In the genomic region with DNA sequence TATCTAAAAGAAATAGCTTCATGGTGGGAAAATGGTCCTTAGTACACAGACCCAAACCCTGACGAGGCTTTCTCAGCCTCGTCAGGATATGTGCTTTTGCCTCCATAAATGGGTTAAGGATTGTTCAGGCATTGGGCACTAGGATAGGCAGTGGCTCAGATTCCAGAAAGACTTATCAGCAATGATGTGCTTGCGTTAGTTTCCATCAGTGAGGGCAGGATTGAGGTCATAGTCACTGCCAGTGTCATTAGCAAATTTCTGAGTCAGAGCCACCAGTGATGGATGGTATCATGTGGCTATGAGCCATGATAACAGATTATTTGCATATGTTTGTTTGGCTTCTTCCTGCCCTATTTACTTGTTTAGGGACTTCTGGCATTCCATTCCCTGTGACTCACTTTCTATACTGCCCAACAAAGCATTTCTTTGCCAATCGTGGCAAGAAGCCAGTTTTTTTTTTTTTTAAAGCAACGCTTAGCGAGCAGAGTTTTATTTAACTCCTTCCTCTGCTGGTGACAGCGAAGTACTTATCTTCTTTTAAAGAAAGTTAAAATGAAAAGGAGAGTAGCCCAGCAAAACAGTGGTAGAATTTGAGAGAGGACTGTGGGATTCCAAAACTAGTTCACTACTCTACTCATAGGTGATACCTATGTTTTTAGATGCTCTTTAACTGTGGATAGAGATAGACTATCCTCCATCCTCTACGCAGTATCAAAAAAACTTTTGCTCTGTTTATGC, we compare ENCODE assay signal across 8 cellular contexts. TPM values are rescaled to one million over a fixed set of nuclear protein-coding genes. Genes with fewer than 3 reads are reported as not detected.
DNase-seq lines count a peak whose midpoint lies in the region; ATAC-seq, FAIRE-seq and TF ChIP-seq lines count a peak whose summit lies in the region.

No MANE protein-coding gene starts in this region.

- peak overlapping the region; percentile 13 for H3K4me3 ChIP-seq in astrocyte (ENCODE audit: insufficient read depth, low read depth, low read length)
- H3K4me3 ChIP-seq in subcutaneous abdominal adipose tissue (ENCODE audit: low read depth in 1 of 5, low read length in 5 of 5), result no peak overlapping the region

- no peaks in the 10 kb centered on the region for H3K27me3 Mint-ChIP-seq in astrocyte (ENCODE audit: low read depth, unreplicated experiment)

- H3K9me3 ChIP-seq in astrocyte (ENCODE audit: insufficient read depth, low read depth, low read length) (no peaks in the 10 kb centered on the region), subcutaneous abdominal adipose tissue (ENCODE audit: control insufficient read depth in 5 of 5, low read length in 5 of 5) (no peaks in the 10 kb centered on the region)

- no peaks in the 10 kb centered on the region for H3K9me3 Mint-ChIP-seq in astrocyte (ENCODE audit: unreplicated experiment)

- DNase-seq in EL (peak; percentile 99), astrocyte (ENCODE audit: low read depth) (peak; percentile 99), iPS-NIHi11 (ENCODE audit: low spot score) (peak; percentile 71), NCI-H1436 treated with DMSO at 0.1 percent for 48 hours (lab: John Stamatoyannopoulos, UW) (no peak), posterior cingulate gyrus (no peak)

- H3K27ac Mint-ChIP-seq in astrocyte (ENCODE audit: unreplicated experiment), result peak overlapping the region; percentile 83

- no peaks in the 10 kb centered on the region for H4K20me1 ChIP-seq in astrocyte (ENCODE audit: insufficient read depth, low read length)

- peaks cover 18% of the 10 kb centered on the region for H3K4me1 Mint-ChIP-seq in astrocyte (ENCODE audit: low read depth, unreplicated experiment)

- peak overlapping the region; percentile 61 for H3K9ac ChIP-seq in astrocyte (ENCODE audit: low read length)
- peak overlapping the region in 1 of 5 donors; percentile 1 for H3K9ac ChIP-seq in subcutaneous abdominal adipose tissue (ENCODE audit: low read length in 5 of 5)

- no peak overlapping the region for H3K4me3 Mint-ChIP-seq in astrocyte (ENCODE audit: unreplicated experiment)

- H3K4me2 ChIP-seq in astrocyte (ENCODE audit: low read length), result peak overlapping the region; percentile 70

- peak; percentile 94 for FAIRE-seq in astrocyte (lab: Jason Lieb, UNC)

- H3K27me3 ChIP-seq in astrocyte (ENCODE audit: insufficient read depth, low read length) (no peaks in the 10 kb centered on the region), subcutaneous abdominal adipose tissue (ENCODE audit: control insufficient read depth in 5 of 5, insufficient read depth in 4 of 5, low read length in 5 of 5) (no peaks in the 10 kb centered on the region)

- intact Hi-C loops in posterior cingulate gyrus (cut with DNase I), result no loop called here

- ATAC-seq in HG03571 (IDR thresholded peaks at IDR 0.05; ENCODE audit: unreplicated experiment), result no peak

- H3K27ac ChIP-seq in astrocyte (ENCODE audit: low read depth, low read length) (peak overlapping the region; percentile 74), subcutaneous abdominal adipose tissue (ENCODE audit: low read depth, low read length) (peak overlapping the region; percentile 6)

- H3K36me3 Mint-ChIP-seq in astrocyte (ENCODE audit: low read depth, unreplicated experiment), result no peaks in the 10 kb centered on the region

- H3K79me2 ChIP-seq in astrocyte (ENCODE audit: insufficient read depth, low read length), result no peaks in the 10 kb centered on the region

- no peak for TF ChIP-seq CTCF in astrocyte (IDR thresholded peaks at IDR 0.05; ENCODE audit: insufficient read depth, low read depth, low read length)

- H3K4me1 ChIP-seq in astrocyte (ENCODE audit: insufficient read depth, low read length) (peaks cover 26% of the 10 kb centered on the region), subcutaneous abdominal adipose tissue (ENCODE audit: control insufficient read depth in 5 of 5, insufficient read depth in 5 of 5, low read length in 5 of 5) (peaks cover 0 to 16% (median 9%) of the 10 kb centered on the region in 5 donors)

- H3K36me3 ChIP-seq in astrocyte (ENCODE audit: insufficient read depth, low read length), result no peaks in the 10 kb centered on the region
- no peaks in the 10 kb centered on the region for H3K36me3 ChIP-seq in subcutaneous abdominal adipose tissue (ENCODE audit: control insufficient read depth in 5 of 5, insufficient read depth in 5 of 5, low read length in 5 of 5)

- TF ChIP-seq EP300 in Ishikawa (IDR thresholded peaks at IDR 0.05; ENCODE audit: borderline replicate concordance), result peak; percentile 76; the same call in 1 of the 2 replicates

- peak overlapping the region; percentile 12 for H2AFZ ChIP-seq in astrocyte (ENCODE audit: low read depth, low read length)

- TF ChIP-seq RAD21 in Ishikawa (IDR thresholded peaks at IDR 0.05; ENCODE audit: low read depth), result no peak; the same call in 1 of the 2 replicates

TF ChIP-seq in Ishikawa, 13 proteins besides CTCF, POLR2A, EP300 and RAD21:
- peak; percentile 97 for TF ChIP-seq NFIC (IDR thresholded peaks at IDR 0.05)
- TF ChIP-seq, protein P1, sequence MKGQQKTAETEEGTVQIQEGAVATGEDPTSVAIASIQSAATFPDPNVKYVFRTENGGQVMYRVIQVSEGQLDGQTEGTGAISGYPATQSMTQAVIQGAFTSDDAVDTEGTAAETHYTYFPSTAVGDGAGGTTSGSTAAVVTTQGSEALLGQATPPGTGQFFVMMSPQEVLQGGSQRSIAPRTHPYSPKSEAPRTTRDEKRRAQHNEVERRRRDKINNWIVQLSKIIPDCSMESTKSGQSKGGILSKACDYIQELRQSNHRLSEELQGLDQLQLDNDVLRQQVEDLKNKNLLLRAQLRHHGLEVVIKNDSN (IDR thresholded peaks at IDR 0.05), result peak; percentile 40; the same call in 1 of the 2 replicates
- TF ChIP-seq, protein P2, sequence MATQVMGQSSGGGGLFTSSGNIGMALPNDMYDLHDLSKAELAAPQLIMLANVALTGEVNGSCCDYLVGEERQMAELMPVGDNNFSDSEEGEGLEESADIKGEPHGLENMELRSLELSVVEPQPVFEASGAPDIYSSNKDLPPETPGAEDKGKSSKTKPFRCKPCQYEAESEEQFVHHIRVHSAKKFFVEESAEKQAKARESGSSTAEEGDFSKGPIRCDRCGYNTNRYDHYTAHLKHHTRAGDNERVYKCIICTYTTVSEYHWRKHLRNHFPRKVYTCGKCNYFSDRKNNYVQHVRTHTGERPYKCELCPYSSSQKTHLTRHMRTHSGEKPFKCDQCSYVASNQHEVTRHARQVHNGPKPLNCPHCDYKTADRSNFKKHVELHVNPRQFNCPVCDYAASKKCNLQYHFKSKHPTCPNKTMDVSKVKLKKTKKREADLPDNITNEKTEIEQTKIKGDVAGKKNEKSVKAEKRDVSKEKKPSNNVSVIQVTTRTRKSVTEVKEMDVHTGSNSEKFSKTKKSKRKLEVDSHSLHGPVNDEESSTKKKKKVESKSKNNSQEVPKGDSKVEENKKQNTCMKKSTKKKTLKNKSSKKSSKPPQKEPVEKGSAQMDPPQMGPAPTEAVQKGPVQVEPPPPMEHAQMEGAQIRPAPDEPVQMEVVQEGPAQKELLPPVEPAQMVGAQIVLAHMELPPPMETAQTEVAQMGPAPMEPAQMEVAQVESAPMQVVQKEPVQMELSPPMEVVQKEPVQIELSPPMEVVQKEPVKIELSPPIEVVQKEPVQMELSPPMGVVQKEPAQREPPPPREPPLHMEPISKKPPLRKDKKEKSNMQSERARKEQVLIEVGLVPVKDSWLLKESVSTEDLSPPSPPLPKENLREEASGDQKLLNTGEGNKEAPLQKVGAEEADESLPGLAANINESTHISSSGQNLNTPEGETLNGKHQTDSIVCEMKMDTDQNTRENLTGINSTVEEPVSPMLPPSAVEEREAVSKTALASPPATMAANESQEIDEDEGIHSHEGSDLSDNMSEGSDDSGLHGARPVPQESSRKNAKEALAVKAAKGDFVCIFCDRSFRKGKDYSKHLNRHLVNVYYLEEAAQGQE (IDR thresholded peaks at IDR 0.05; ENCODE audit: low read depth), result no peak
- no peak for TF ChIP-seq ZBTB7A (IDR thresholded peaks at IDR 0.05; ENCODE audit: low read depth)
- peak; percentile 46; the same call in 1 of the 2 replicates for TF ChIP-seq CEBPB (IDR thresholded peaks at IDR 0.05)
- no peak for TF ChIP-seq YY1 (IDR thresholded peaks at IDR 0.05; ENCODE audit: low read depth)
- TF ChIP-seq TEAD4 (IDR thresholded peaks at IDR 0.05), result peak; percentile 88
- peak; percentile 59 for TF ChIP-seq CREB1 (IDR thresholded peaks at IDR 0.05; ENCODE audit: low read depth)
- TF ChIP-seq FOXM1 (IDR thresholded peaks at IDR 0.05; ENCODE audit: borderline replicate concordance, low read depth), result peak; percentile 61
- no peak for TF ChIP-seq TAF1 (IDR thresholded peaks at IDR 0.05; ENCODE audit: low read depth)
- TF ChIP-seq TCF12 (IDR thresholded peaks at IDR 0.05; ENCODE audit: low read depth), result peak; percentile 71; the same call in 1 of the 2 replicates
- TF ChIP-seq, protein P3, sequence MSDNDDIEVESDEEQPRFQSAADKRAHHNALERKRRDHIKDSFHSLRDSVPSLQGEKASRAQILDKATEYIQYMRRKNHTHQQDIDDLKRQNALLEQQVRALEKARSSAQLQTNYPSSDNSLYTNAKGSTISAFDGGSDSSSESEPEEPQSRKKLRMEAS (IDR thresholded peaks at IDR 0.05), result no peak; the same call in 1 of the 2 replicates
- no peak for TF ChIP-seq EGR1 (IDR thresholded peaks at IDR 0.05)

RNA-seq across cellular contexts. Expression of a gene that starts 44.4 kb away (rescaled TPM):
- total RNA-seq in astrocyte, result 0.11 and 0.14 TPM in 2 replicates

Comparison
In these comparisons a context has a peak if more than half of its experiments do, and no peak if none do; other contexts are left out.
1. DNase-seq: peak in EL (single experiment), astrocyte (single experiment) and iPS-NIHi11 (single experiment); none in NCI-H1436 treated with DMSO at 0.1 percent for 48 hours (single experiment) and posterior cingulate gyrus (0 of 10).